ENCODE assay signal across 7 cellular contexts in the genomic region with DNA sequence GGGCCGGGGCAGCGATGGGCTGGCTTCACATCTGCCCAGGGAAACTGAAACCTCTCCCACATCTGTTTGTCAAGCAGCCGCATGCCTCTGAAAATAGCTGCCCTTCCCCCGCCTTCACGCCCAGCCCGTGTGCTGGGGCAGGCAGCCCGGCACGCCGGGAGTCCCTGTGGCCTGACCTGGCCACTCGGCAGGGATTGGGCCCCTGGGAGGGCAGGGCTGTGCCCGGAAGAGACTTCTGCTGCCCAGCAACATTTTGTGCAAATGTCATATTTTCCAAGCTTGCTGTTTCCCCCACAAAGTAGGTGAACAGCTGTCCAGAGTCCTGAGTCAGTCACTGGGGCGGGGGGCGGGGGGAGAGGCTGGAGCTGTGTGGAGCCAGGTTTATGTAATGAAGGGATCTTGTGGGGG. TPM values are rescaled to one million over a fixed set of nuclear protein-coding genes. Genes with fewer than 3 reads are reported as not detected.
DNase-seq lines count a peak whose midpoint lies in the region; ATAC-seq and TF ChIP-seq lines count a peak whose summit lies in the region.

No MANE protein-coding gene starts in this region.

- no peak overlapping the region for H4K5ac ChIP-seq in IMR-90 (ENCODE audit: low read depth, low read length)

- H3K27me3 Mint-ChIP-seq in brain (no peaks in the 10 kb centered on the region), immature natural killer cell (ENCODE audit: low read depth in 3 of 3) (peaks cover 0 to 10% (median 2%) of the 10 kb centered on the region in 3 donors)

- peaks cover 12% of the 10 kb centered on the region for H3K9me1 ChIP-seq in IMR-90 (ENCODE audit: insufficient read depth, low read length)

- H3K9me3 Mint-ChIP-seq in brain (peaks cover 0 to 4% (median 0%) of the 10 kb centered on the region in 5 experiments), immature natural killer cell (no peaks in the 10 kb centered on the region)

- H3K18ac ChIP-seq in IMR-90 (ENCODE audit: low read depth, low read length): no peak overlapping the region

- H4K91ac ChIP-seq in IMR-90 (ENCODE audit: insufficient read depth, low read depth, low read length): no peak overlapping the region

- no peak overlapping the region for H2BK20ac ChIP-seq in IMR-90 (ENCODE audit: low read depth, low read length)

- in situ Hi-C loops in IMR-90 (cut with MboI; ENCODE audit: low sequenced_read_pairs): loop anchor here (5.0 kb wide), 1 partner anchor 124 kb away; no protein-coding TSS in a partner anchor

- peaks cover 32% of the 10 kb centered on the region for H4K20me1 ChIP-seq in IMR-90 (ENCODE audit: insufficient read depth, low read length)

- H3K27me3 ChIP-seq in IMR-90 (ENCODE audit: control insufficient read depth, insufficient read depth, low read length) (no peaks in the 10 kb centered on the region), thyroid gland (no peaks in the 10 kb centered on the region)

- peak overlapping the region; percentile 84; the same call in 1 of the 3 replicates for H2BK15ac ChIP-seq in IMR-90 (ENCODE audit: low read depth, low read length)

- peak overlapping the region; percentile 69 for H3K4me2 ChIP-seq in IMR-90 (ENCODE audit: low read depth, low read length)

- TF ChIP-seq POLR2A in IMR-90 (IDR thresholded peaks at IDR 0.05; ENCODE audit: low read depth, low read length): no peak
- no peak for TF ChIP-seq POLR2A in thyroid gland (IDR thresholded peaks at IDR 0.05)

- peaks cover 23 to 87% of the 10 kb centered on the region in 2 experiments for H3K79me1 ChIP-seq in IMR-90 (ENCODE audit: low read depth in 1 of 2, low read length in 2 of 2)

- peak; percentile 93 for ATAC-seq in IMR-90 (ENCODE audit: low read depth)
- no peak for ATAC-seq in GM18909 (IDR thresholded peaks at IDR 0.05; ENCODE audit: poor library complexity, unreplicated experiment)
- no peak for ATAC-seq in GM18867 (IDR thresholded peaks at IDR 0.05; ENCODE audit: unreplicated experiment)

- H3K56ac ChIP-seq in IMR-90 (ENCODE audit: extremely low read depth, insufficient read depth, low read length): no peak overlapping the region

- DNase-seq in IMR-90 (peak; percentile 60), kidney tubule cell (ENCODE audit: low spot score) (peak; percentile 79), thyroid gland (peak; percentile 28 to 38), immature natural killer cell (no peak)

- POLR2A ChIA-PET in IMR-90 (lab: Charles Lee; ENCODE audit: unreplicated experiment): no interaction called here

- CTCF ChIA-PET in IMR-90 (lab: Yijun Ruan, JAX): interaction anchor here (0.7 to 1.1 kb wide), 3 partner anchors 55 to 128 kb away, joined by 3 to 4 read pairs (median 3); no protein-coding TSS in a partner anchor

- 0% methylated on average over 2 of the region's 13 CpGs; no CpG with 5 or more reads in 1 of the 2 experiments for WGBS in IMR-90 (ENCODE audit: extremely low coverage in 2 of 2, insufficient read length in 1 of 2), 2 experiments
- WGBS in thyroid gland, 2 donors: 39 to 54% methylated on average over 5 to 13 of the region's 13 CpGs

- H3K27ac Mint-ChIP-seq in brain (peak overlapping the region in 1 of 5 experiments; percentile 85), immature natural killer cell (no peak overlapping the region)

- H3K36me3 ChIP-seq in IMR-90 (ENCODE audit: control insufficient read depth, insufficient read depth, low read length): peaks cover 8% of the 10 kb centered on the region; the same call in 1 of the 2 replicates
- no peaks in the 10 kb centered on the region for H3K36me3 ChIP-seq in thyroid gland

- no TSS peak for BruUV-seq in IMR-90 (replicated peaks; lab: Mats Ljungman, UMichigan)

- H3K4me3 ChIP-seq in IMR-90 (ENCODE audit: insufficient read depth, low read depth, low read length) (no peak overlapping the region), thyroid gland (replicated peaks in 1 of 3) (no peak overlapping the region)

- intact Hi-C loops in IMR-90 (cut with micrococcal nuclease) (loop anchor here (1.0 kb wide), 1 partner anchor 12 kb away; no protein-coding TSS in a partner anchor), thyroid gland (cut with DNase I) (no loop called here)

- H4K8ac ChIP-seq in IMR-90 (ENCODE audit: low read depth in 2 of 2, low read length in 2 of 2): peak overlapping the region in 1 of 2 experiments; percentile 54; a peak in 1 of 4 replicates

- H2AK9ac ChIP-seq in IMR-90 (replicated peaks; ENCODE audit: low read depth, low read length, poor library complexity): peak overlapping the region; percentile 88

- H3K4me3 Mint-ChIP-seq in brain (peak overlapping the region in 3 of 5 experiments; percentile 37 to 46 (median 39)), immature natural killer cell (no peak overlapping the region)

- no peak overlapping the region for H3K23ac ChIP-seq in IMR-90 (ENCODE audit: low read depth, low read length)

- H3K9me3 ChIP-seq in IMR-90 (ENCODE audit: control insufficient read depth, insufficient read depth, low read length) (no peaks in the 10 kb centered on the region), thyroid gland (no peaks in the 10 kb centered on the region)

- H2BK5ac ChIP-seq in IMR-90 (ENCODE audit: low read depth, low read length, poor library complexity, severe bottlenecking): no peak overlapping the region

- peak overlapping the region; percentile 57; the same call in 1 of the 2 replicates for H2BK120ac ChIP-seq in IMR-90 (ENCODE audit: low read depth, low read length)

- H3K4me1 ChIP-seq in IMR-90 (ENCODE audit: control insufficient read depth, insufficient read depth, low read length): peaks cover 20% of the 10 kb centered on the region
- H3K4me1 ChIP-seq in thyroid gland: peaks cover 0 to 4% of the 10 kb centered on the region in 2 donors

- H3K27ac ChIP-seq in IMR-90 (ENCODE audit: insufficient read depth, low read length) (peak overlapping the region; percentile 3; the same call in 1 of the 2 replicates), thyroid gland (no peak overlapping the region)

- H2AFZ ChIP-seq in IMR-90 (replicated peaks; ENCODE audit: low read length, poor library complexity): peak overlapping the region; percentile 84

- TF ChIP-seq RAD21 in IMR-90 (IDR thresholded peaks at IDR 0.05; ENCODE audit: low read length): no peak

- H3K14ac ChIP-seq in IMR-90 (replicated peaks; ENCODE audit: low read depth, low read length): peak overlapping the region; percentile 74; the same call in 1 of the 2 replicates

- dilution Hi-C loops in IMR-90 (cut with HindIII; ENCODE audit: low sequenced_read_pairs, unreplicated experiment): no loop called here

- TF ChIP-seq CTCF in IMR-90 (conservative IDR thresholded peaks at IDR 0.05; ENCODE audit: low read depth, low read length) (no peak), brain (conservative IDR thresholded peaks at IDR 0.05) (no peak), thyroid gland (IDR thresholded peaks at IDR 0.05) (no peak)

- H3K36me3 Mint-ChIP-seq in brain: peaks cover 8% of the 10 kb centered on the region
- no peaks in the 10 kb centered on the region for H3K36me3 Mint-ChIP-seq in immature natural killer cell

- H2AK5ac ChIP-seq in IMR-90 (ENCODE audit: low read depth, low read length): no peak overlapping the region

- H3K4ac ChIP-seq in IMR-90 (ENCODE audit: low read depth, low read length): peak overlapping the region; percentile 25; the same call in 1 of the 2 replicates

- H3K4me1 Mint-ChIP-seq in brain: peaks cover 29% of the 10 kb centered on the region
- H3K4me1 Mint-ChIP-seq in immature natural killer cell: no peaks in the 10 kb centered on the region

- H3K9ac ChIP-seq in IMR-90 (ENCODE audit: low read depth, low read length): no peak overlapping the region

TF ChIP-seq in IMR-90, 13 proteins besides CTCF, POLR2A, EP300 and RAD21:
- TF ChIP-seq BHLHE40 (IDR thresholded peaks at IDR 0.05; ENCODE audit: low read depth, low read length): peak; percentile 65
- TF ChIP-seq, protein P1, sequence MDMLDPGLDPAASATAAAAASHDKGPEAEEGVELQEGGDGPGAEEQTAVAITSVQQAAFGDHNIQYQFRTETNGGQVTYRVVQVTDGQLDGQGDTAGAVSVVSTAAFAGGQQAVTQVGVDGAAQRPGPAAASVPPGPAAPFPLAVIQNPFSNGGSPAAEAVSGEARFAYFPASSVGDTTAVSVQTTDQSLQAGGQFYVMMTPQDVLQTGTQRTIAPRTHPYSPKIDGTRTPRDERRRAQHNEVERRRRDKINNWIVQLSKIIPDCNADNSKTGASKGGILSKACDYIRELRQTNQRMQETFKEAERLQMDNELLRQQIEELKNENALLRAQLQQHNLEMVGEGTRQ (IDR thresholded peaks at IDR 0.05; ENCODE audit: low read depth, low read length): no peak
- peak; percentile 36; the same call in 1 of the 2 replicates for TF ChIP-seq MAZ (IDR thresholded peaks at IDR 0.05; ENCODE audit: borderline replicate concordance, low read depth, low read length)
- peak; percentile 77; the same call in 1 of the 2 replicates for TF ChIP-seq MXI1 (IDR thresholded peaks at IDR 0.05; ENCODE audit: borderline replicate concordance, low read depth, low read length)

RNA-seq across cellular contexts. Expression of gene COL27A1, which starts 8.2 kb away (rescaled TPM):
- total RNA-seq in IMR-90 (2012; rRNA removed) (2.2 and 3.2 TPM in 2 replicates), thyroid gland (10 to 100 TPM in 2 of 4 donors, 1 to 10 TPM in 2; 6.7 to 32.5 (median 10.6) TPM)
- polyA plus RNA-seq in IMR-90 (2012; rRNA removed) (18.3 and 23.2 TPM in 2 replicates), brain (ENCODE audit: insufficient read depth, low read depth, low replicate concordance) (0.17 TPM), immature natural killer cell (not detected)
- polyA plus RNA-seq in IMR-90 (2012; cell fraction: cytosol; rRNA removed): 6.8 and 9.7 TPM in 2 replicates
- polyA plus RNA-seq in IMR-90 (2012; cell fraction: nucleus; rRNA removed; ENCODE audit: low replicate concordance): 118 and 194 TPM in 2 replicates

Comparison
In these comparisons a context has a peak if more than half of its experiments do, and no peak if none do; other contexts are left out.
1. DNase-seq: peak in IMR-90 (single experiment), kidney tubule cell (single experiment) and thyroid gland (2 of 2); none in immature natural killer cell (0 of 3).
2. H3K4me3 Mint-ChIP-seq: peak in brain (3 of 5); none in immature natural killer cell (0 of 5).